ENCODE assay signal across 1 cellular context in genomic region chr22:22462813-22463567, GRCh38.
A peak's percentile ranks its signal among the peaks of the same experiment; 100 is the strongest.
TF ChIP-seq lines count a peak whose summit lies in the region.

No MANE protein-coding gene starts in this region.

TF ChIP-seq in K562, 482 proteins besides CTCF, POLR2A, EP300 and RAD21 (continued from another document and continues in another):
- TF ChIP-seq ZBTB5 (IDR thresholded peaks at IDR 0.05) (no peak), CLOCK (CRISPR knock-in tag; IDR thresholded peaks at IDR 0.05; ENCODE audit: borderline replicate concordance) (no peak), ZNF57 (CRISPR knock-in tag; IDR thresholded peaks at IDR 0.05) (no peak), KLF13 (tag; IDR thresholded peaks at IDR 0.05; ENCODE audit: borderline replicate concordance, low read depth) (no peak), ZNF140 (CRISPR knock-in tag; IDR thresholded peaks at IDR 0.05) (0 out of 2 replicates have a peak, but pooled peaks have one; percentile 7), RBM25 (IDR thresholded peaks at IDR 0.05; ENCODE audit: low read depth, low read length, severe bottlenecking) (peak; percentile 100), TCFL5 (CRISPR knock-in tag; conservative IDR thresholded peaks at IDR 0.05) (0 out of 2 replicates have a peak, but pooled peaks have one; percentile 29), ZNF263 (CRISPR knock-in tag; IDR thresholded peaks at IDR 0.05; ENCODE audit: borderline replicate concordance) (no peak), EHMT2 (IDR thresholded peaks at IDR 0.05) (no peak), MAFF (IDR thresholded peaks at IDR 0.05; ENCODE audit: low read length) (0 out of 2 replicates have a peak, but pooled peaks have one; percentile 1), HBP1 (CRISPR knock-in tag; IDR thresholded peaks at IDR 0.05) (no peak), SETDB1 (IDR thresholded peaks at IDR 0.05; ENCODE audit: low read length) (no peak), NFRKB (IDR thresholded peaks at IDR 0.05; ENCODE audit: low read depth) (no peak), CC2D1A (IDR thresholded peaks at IDR 0.05) (no peak), ZNF146 (CRISPR knock-in tag; IDR thresholded peaks at IDR 0.05; ENCODE audit: unreplicated experiment) (no peak), HES1 (IDR thresholded peaks at IDR 0.05; ENCODE audit: low read depth) (no peak), CXXC5 (CRISPR knock-in tag; IDR thresholded peaks at IDR 0.05) (peak; percentile 56), MGA (IDR thresholded peaks at IDR 0.05) (no peak), SIX5 (IDR thresholded peaks at IDR 0.05; ENCODE audit: borderline replicate concordance in 1 of 2, insufficient read depth in 1 of 2, low read depth in 1 of 2, low read length in 2 of 2) (no peak), CHD1 (IDR thresholded peaks at IDR 0.05; ENCODE audit: low read length) (no peak), GABPB1 (CRISPR knock-in tag; IDR thresholded peaks at IDR 0.05) (no peak), GTF2B (IDR thresholded peaks at IDR 0.05; ENCODE audit: extremely low read depth, insufficient read length) (no peak), MEF2A (IDR thresholded peaks at IDR 0.05; ENCODE audit: control insufficient read depth, low read depth, low read length) (no peak), KLF10 (CRISPR knock-in tag; IDR thresholded peaks at IDR 0.05) (no peak), KAT8 (IDR thresholded peaks at IDR 0.05; ENCODE audit: low read depth) (no peak), NR4A1 (CRISPR knock-in tag; IDR thresholded peaks at IDR 0.05) (no peak), NR4A1 (tag; IDR thresholded peaks at IDR 0.05) (no peak), NRF1 (conservative IDR thresholded peaks at IDR 0.05 in 1 of 2, IDR thresholded peaks at IDR 0.05 in 1 of 2) (no peak), ERF (CRISPR knock-in tag; IDR thresholded peaks at IDR 0.05) (no peak), BHLHE40 (IDR thresholded peaks at IDR 0.05; ENCODE audit: low read length) (peak; percentile 16; the same call in 1 of the 2 replicates), TCF7 (IDR thresholded peaks at IDR 0.05; ENCODE audit: borderline replicate concordance) (no peak), ZNF143 (CRISPR knock-in tag; IDR thresholded peaks at IDR 0.05) (no peak), CHAMP1 (IDR thresholded peaks at IDR 0.05) (no peak), HEY1 (CRISPR knock-in tag; IDR thresholded peaks at IDR 0.05; ENCODE audit: borderline replicate concordance) (no peak), E2F4 (CRISPR knock-in tag; IDR thresholded peaks at IDR 0.05; ENCODE audit: low read depth) (no peak)
